30 cellular contexts compared by ENCODE assay signal in the genomic region with DNA sequence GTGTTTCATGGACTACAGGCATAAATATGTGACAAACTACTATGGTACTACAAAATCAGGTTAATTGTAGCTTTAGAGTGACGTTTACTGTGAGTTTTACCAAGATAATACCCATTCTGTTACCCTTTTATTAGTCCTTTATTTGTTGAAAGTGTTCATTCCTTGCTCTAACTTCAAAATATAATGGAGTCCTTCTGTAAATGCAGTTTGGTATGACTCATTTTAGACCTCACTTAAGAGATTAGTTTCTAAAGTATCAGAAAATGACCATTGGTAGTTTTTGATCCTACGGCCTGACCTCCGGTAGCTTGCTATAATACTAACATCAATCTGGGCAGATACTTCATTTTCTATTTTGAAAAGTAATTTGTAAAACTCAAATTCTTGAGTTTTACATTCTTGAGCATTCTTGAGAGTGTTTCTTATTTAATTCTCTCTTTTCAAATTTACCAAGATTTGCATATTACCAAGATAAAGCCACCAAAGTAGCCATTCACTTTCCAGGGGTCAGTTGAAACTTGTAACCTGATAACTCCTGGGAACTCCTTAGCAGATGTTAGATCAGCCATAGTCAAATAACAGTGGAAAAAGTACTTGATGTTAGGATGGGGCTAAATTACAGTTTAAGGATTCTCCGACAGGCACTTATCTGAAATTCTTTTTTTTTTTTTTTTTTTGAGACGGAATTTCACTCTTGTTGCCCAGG. TPM values are rescaled to one million over a fixed set of nuclear protein-coding genes. Genes with fewer than 3 reads are reported as not detected.
DNase-seq lines count a peak whose midpoint lies in the region; ATAC-seq, FAIRE-seq and TF ChIP-seq lines count a peak whose summit lies in the region.
"Had no signal": no experiment of that assay in that cellular context is flagged by ENCODE, and none has a peak within 500 bp of the region (broad histone marks: within the 10 kb centered on the region; RNA-seq: fewer than 3 reads in every experiment).

No MANE protein-coding gene starts in this region.

- H3K27ac ChIP-seq in iPS-18a (ENCODE audit: low read length) (no peak overlapping the region), skeletal muscle tissue (ENCODE audit: low read depth, low read length) (no peak overlapping the region)
- H3K27ac ChIP-seq: hepatocyte, HL-60, Peyer's patch, right lobe of liver, stomach, tibial artery had no signal

- peaks cover 21% of the 10 kb centered on the region for H3K4me1 ChIP-seq in iPS-18a (ENCODE audit: control insufficient read depth, low read depth, low read length)
- H3K4me1 ChIP-seq in skeletal muscle tissue (ENCODE audit: control insufficient read depth in 3 of 3, insufficient read depth in 3 of 3, low read length in 3 of 3), result peaks cover 16 to 21% (median 17%) of the 10 kb centered on the region in 3 donors

- peak overlapping the region; percentile 65 for H3K4me3 Mint-ChIP-seq in WTC11
- H3K4me3 Mint-ChIP-seq: activated CD8-positive, alpha-beta T cell treated with anti-CD3 and anti-CD28 coated beads for 36 hours; activated naive CD8-positive, alpha-beta T cell treated with anti-CD3 and anti-CD28 coated beads, Interleukin-2, amount 10 ng/mL, durations not matched to agents 7 days and 5 days; CD4-positive, alpha-beta memory T cell; IgD-negative memory B cell had no signal

- TF ChIP-seq CTCF in WTC11 (IDR thresholded peaks at IDR 0.05), result no peak

- no peak for ATAC-seq in WTC11
- ATAC-seq: activated CD4-positive, CD25-positive, alpha-beta regulatory T cell treated with anti-CD3 and anti-CD28 coated beads, Interleukin-2, amount 50 U/mL, for 24 hours; activated CD8-positive, alpha-beta T cell treated with anti-CD3 and anti-CD28 coated beads for 36 hours; left ventricle myocardium superior; right lobe of liver had no signal

- peaks cover 14% of the 10 kb centered on the region for H3K27me3 ChIP-seq in iPS-18a (ENCODE audit: control insufficient read depth, insufficient read depth, low read length)
- H3K27me3 ChIP-seq in skeletal muscle tissue (ENCODE audit: control insufficient read depth in 3 of 3, insufficient read depth in 3 of 3, low read length in 3 of 3), result peaks cover 0 to 5% (median 0%) of the 10 kb centered on the region in 3 donors
- H3K27me3 ChIP-seq: hepatocyte, Peyer's patch, tibial artery had no signal

- H3K27me3 Mint-ChIP-seq in WTC11 (ENCODE audit: low read depth), result peaks cover 31% of the 10 kb centered on the region

- peaks cover 19% of the 10 kb centered on the region for H3K9me3 Mint-ChIP-seq in WTC11

- POLR2A ChIA-PET in WTC11 (lab: Charles Lee), result interaction anchor here (0.7 to 0.8 kb wide), 2 partner anchors 81 to 205 kb away, joined by 3 read pairs; no protein-coding TSS in a partner anchor

- peak overlapping the region; percentile 98 for H3K27ac Mint-ChIP-seq in WTC11
- H3K27ac Mint-ChIP-seq: activated CD8-positive, alpha-beta T cell treated with anti-CD3 and anti-CD28 coated beads for 36 hours; activated naive CD8-positive, alpha-beta T cell treated with anti-CD3 and anti-CD28 coated beads, Interleukin-2, amount 10 ng/mL, durations not matched to agents 7 days and 5 days had no signal

- H3K36me3 ChIP-seq in iPS-18a (ENCODE audit: control insufficient read depth, low read depth, low read length) (no peaks in the 10 kb centered on the region), skeletal muscle tissue (ENCODE audit: control insufficient read depth in 3 of 3, insufficient read depth in 3 of 3, low read length in 3 of 3) (no peaks in the 10 kb centered on the region)
- H3K36me3 ChIP-seq: HAP-1, Peyer's patch, right lobe of liver, stomach, tibial artery had no signal

- CTCF ChIA-PET in WTC11 (lab: Charles Lee), result interaction anchor here (0.7 to 4.1 kb wide), 3 partner anchors 29 to 92 kb away, joined by 3 to 16 read pairs (median 3); no protein-coding TSS in a partner anchor

- FAIRE-seq in HTR-8/SVneo (lab: Jason Lieb, UNC), result peak; percentile 86
- FAIRE-seq: astrocyte, islet of Langerhans had no signal

- H3K9me3 ChIP-seq in iPS-18a (ENCODE audit: control insufficient read depth, low read depth, low read length) (peaks cover 3% of the 10 kb centered on the region), skeletal muscle tissue (ENCODE audit: control insufficient read depth in 3 of 3, low read length in 3 of 3) (no peaks in the 10 kb centered on the region)
- H3K9me3 ChIP-seq: HAP-1, right lobe of liver, tibial artery had no signal

- H3K36me3 Mint-ChIP-seq in WTC11, result peaks cover 25% of the 10 kb centered on the region
- H3K36me3 Mint-ChIP-seq: IgD-negative memory B cell had no signal

- H3K9ac ChIP-seq in iPS-18a (ENCODE audit: low read length), result no peak overlapping the region
- H3K9ac ChIP-seq in skeletal muscle tissue (ENCODE audit: low read depth in 1 of 3, low read length in 3 of 3), result peak overlapping the region in 2 of 3 donors; percentile 23 to 27

- peak overlapping the region; percentile 28 for H3K4me3 ChIP-seq in iPS-18a (ENCODE audit: low read length)
- H3K4me3 ChIP-seq in skeletal muscle tissue (ENCODE audit: low read length in 3 of 3), result peak overlapping the region; percentile 1 to 93 (median 91)
- H3K4me3 ChIP-seq: HAP-1, hepatocyte, right lobe of liver, tibial artery had no signal

- H3K4me1 Mint-ChIP-seq in WTC11, result peaks cover 45% of the 10 kb centered on the region

- DNase-seq in HTR-8/SVneo (ENCODE audit: insufficient read length, low spot score) (no peak), WTC11 (ENCODE audit: low spot score) (no peak), GF-D8 (lab: John Stamatoyannopoulos, UW) (no peak), NCI-H226 (no peak), NCI-H187 (lab: John Stamatoyannopoulos, UW) (no peak)
- DNase-seq: activated CD8-positive, alpha-beta T cell treated with anti-CD3 and anti-CD28 coated beads for 36 hours; activated effector memory CD4-positive, alpha-beta T cell treated with Interleukin-2 at 50 U/mL for 16 hours; activated naive CD8-positive, alpha-beta T cell treated with anti-CD3 and anti-CD28 coated beads, Interleukin-2, amount 10 ng/mL, durations not matched to agents 7 days and 5 days; AML-193; CD4-positive, alpha-beta memory T cell; central memory CD4-positive, alpha-beta T cell; left ventricle myocardium superior; NCI-H1092 treated with DMSO at 0.1 percent for 48 hours; NCI-H2029 treated with DMSO at 0.1 percent for 48 hours; NCI-H446 treated with DMSO at 0.1 percent for 48 hours; Peyer's patch; right lobe of liver; SIG-M5; stimulated activated CD8-positive, alpha-beta memory T cell treated with anti-CD3 and anti-CD28 coated beads, Interleukin-4, amount 100 ng/mL, for 48 hours; stomach; tibial artery had no signal

TF ChIP-seq in WTC11, 78 proteins besides CTCF, POLR2A, EP300 and RAD21 (continues in another document):
- TF ChIP-seq ZNF219 (CRISPR knock-in tag; IDR thresholded peaks at IDR 0.05; ENCODE audit: borderline replicate concordance) (no peak), FOXJ3 (CRISPR knock-in tag; IDR thresholded peaks at IDR 0.05; ENCODE audit: borderline replicate concordance) (no peak), HMGA2 (CRISPR knock-in tag; IDR thresholded peaks at IDR 0.05) (no peak), JAZF1 (CRISPR knock-in tag; IDR thresholded peaks at IDR 0.05) (no peak), ZNF423 (CRISPR knock-in tag; IDR thresholded peaks at IDR 0.05) (no peak), ZNF138 (CRISPR knock-in tag; conservative IDR thresholded peaks at IDR 0.05) (no peak), NFYB (CRISPR knock-in tag; conservative IDR thresholded peaks at IDR 0.05; ENCODE audit: low read depth) (no peak), IRF2 (CRISPR knock-in tag; IDR thresholded peaks at IDR 0.05; ENCODE audit: borderline replicate concordance, low read depth) (no peak), FOXK1 (CRISPR knock-in tag; IDR thresholded peaks at IDR 0.05) (no peak), SMAD4 (CRISPR knock-in tag; IDR thresholded peaks at IDR 0.05) (no peak)
- TF ChIP-seq, protein P1, sequence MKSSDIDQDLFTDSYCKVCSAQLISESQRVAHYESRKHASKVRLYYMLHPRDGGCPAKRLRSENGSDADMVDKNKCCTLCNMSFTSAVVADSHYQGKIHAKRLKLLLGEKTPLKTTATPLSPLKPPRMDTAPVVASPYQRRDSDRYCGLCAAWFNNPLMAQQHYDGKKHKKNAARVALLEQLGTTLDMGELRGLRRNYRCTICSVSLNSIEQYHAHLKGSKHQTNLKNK (CRISPR knock-in tag; IDR thresholded peaks at IDR 0.05), result no peak
- TF ChIP-seq, protein P2, sequence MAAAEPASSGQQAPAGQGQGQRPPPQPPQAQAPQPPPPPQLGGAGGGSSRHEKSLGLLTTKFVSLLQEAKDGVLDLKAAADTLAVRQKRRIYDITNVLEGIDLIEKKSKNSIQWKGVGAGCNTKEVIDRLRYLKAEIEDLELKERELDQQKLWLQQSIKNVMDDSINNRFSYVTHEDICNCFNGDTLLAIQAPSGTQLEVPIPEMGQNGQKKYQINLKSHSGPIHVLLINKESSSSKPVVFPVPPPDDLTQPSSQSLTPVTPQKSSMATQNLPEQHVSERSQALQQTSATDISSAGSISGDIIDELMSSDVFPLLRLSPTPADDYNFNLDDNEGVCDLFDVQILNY (CRISPR knock-in tag; IDR thresholded peaks at IDR 0.05), result no peak
- TF ChIP-seq, protein P3, sequence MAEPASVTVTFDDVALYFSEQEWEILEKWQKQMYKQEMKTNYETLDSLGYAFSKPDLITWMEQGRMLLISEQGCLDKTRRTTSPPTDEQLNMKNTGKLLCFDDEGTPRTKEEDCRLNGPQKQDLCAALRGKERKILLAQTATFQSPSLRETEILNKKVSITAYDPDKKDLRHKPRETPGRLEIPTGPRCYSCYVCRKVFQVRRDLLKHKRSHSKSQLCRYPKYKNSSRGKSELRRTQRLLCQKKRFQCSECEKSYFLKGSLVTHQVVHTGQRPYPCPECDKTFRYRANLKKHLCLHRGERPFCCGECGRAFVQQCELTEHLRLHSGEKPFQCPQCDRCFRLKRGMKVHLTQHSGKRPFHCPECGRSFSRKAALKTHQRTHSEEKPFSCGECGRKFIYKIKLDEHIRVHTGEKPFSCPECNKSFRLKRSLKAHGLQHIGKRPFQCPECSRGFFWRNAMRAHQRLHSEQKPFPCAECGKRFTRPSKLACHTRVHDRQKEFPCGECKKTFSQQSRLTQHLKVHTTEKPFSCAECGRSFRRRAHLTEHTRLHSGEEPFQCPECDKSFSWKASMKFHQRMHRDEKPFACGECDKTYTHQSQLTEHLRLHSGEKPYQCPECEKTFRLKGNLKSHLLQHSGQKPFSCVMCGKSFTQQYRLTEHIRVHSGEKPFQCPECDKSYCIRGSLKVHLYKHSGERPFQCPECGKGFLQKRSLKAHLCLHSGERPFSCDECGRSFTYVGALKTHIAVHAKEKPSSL (CRISPR knock-in tag; conservative IDR thresholded peaks at IDR 0.05), result no peak

RNA-seq across cellular contexts. Expression of a gene that starts 4.2 kb away (rescaled TPM):
- 30.2 to 43.9 TPM (median 40.7 TPM) in 3 replicates for total RNA-seq in WTC11 (2021)
- total RNA-seq in skeletal muscle tissue, result 11.0 TPM

RNA-seq across cellular contexts. Expression of a gene that starts 5.0 kb away (rescaled TPM):
- 0.55 to 0.70 TPM (median 0.64 TPM) in 3 replicates for total RNA-seq in WTC11 (2021)
- 0.52 TPM for total RNA-seq in skeletal muscle tissue
- total RNA-seq: CD4-positive, alpha-beta memory T cell; left ventricle myocardium superior had no signal

RNA-seq across cellular contexts. Expression of a gene that starts 40.2 kb away (rescaled TPM):
- total RNA-seq in WTC11 (2021) (24.7 to 32.5 TPM (median 31.7 TPM) in 3 replicates), skeletal muscle tissue (32.9 TPM)

RNA-seq across cellular contexts. Expression of a gene that starts 41.1 kb away (rescaled TPM):
- 11.9 to 14.0 TPM (median 13.1 TPM) in 3 replicates for total RNA-seq in WTC11 (2021)
- total RNA-seq in skeletal muscle tissue, result 5.7 TPM
